Comparison of ENCODE assay signal across 17 cellular contexts in genomic region chr12:30965613-30965985, GRCh38. TPM values are rescaled to one million over a fixed set of nuclear protein-coding genes. Genes with fewer than 3 reads are reported as not detected.
DNase-seq lines count a peak whose midpoint lies in the region; ATAC-seq, FAIRE-seq and TF ChIP-seq lines count a peak whose summit lies in the region.
"Had no signal": no experiment of that assay in that cellular context is flagged by ENCODE, and none has a peak within 500 bp of the region (broad histone marks: within the 10 kb centered on the region; RNA-seq: fewer than 3 reads in every experiment).

No MANE protein-coding gene starts in this region.

- H2AFZ ChIP-seq in HCT116 (ENCODE audit: low read depth, low read length, poor library complexity, severe bottlenecking) = no peak overlapping the region

- H3K27ac ChIP-seq in HCT116 (ENCODE audit: low read depth, low read length) = no peak overlapping the region
- H3K27ac ChIP-seq in pancreas = no peak overlapping the region
- H3K27ac ChIP-seq in A673 (ENCODE audit: low read depth, low read length, poor library complexity, severe bottlenecking) = no peak overlapping the region
- H3K27ac ChIP-seq: esophagus muscularis mucosa, Peyer's patch had no signal

- H3K9ac ChIP-seq in HCT116 (ENCODE audit: low read length) (no peak overlapping the region), NT2/D1 (ENCODE audit: insufficient read length, low read depth) (no peak overlapping the region)

- POLR2A ChIA-PET in HCT116 (lab: Charles Lee) = no interaction called here
- POLR2A ChIA-PET in T-cell (lab: Charles Lee) = no interaction called here
- POLR2A ChIA-PET in A673 (lab: Charles Lee; ENCODE audit: low non-redundant PET) = no interaction called here

- BruUV-seq in HCT116 (replicated peaks; lab: Mats Ljungman, UMichigan) = no TSS peak
- BruUV-seq in A673 (replicated peaks; lab: Mats Ljungman, UMichigan) = no TSS peak

- peaks cover 13% of the 10 kb centered on the region in 2 donors for H3K27me3 Mint-ChIP-seq in T-cell

- no peak overlapping the region for H3K27ac Mint-ChIP-seq in T-cell

- RAD21 ChIA-PET in HCT116 (lab: Charles Lee; ENCODE audit: low non-redundant PET in 1 of 2, low total read pairs in 2 of 2, uncharacterized antibody in 2 of 2, unreplicated experiment in 2 of 2) = no interaction called here

- FAIRE-seq in pancreas (lab: Jason Lieb, UNC) = no peak
- FAIRE-seq: astrocyte, keratinocyte, TTC549 had no signal

- H3K4me1 Mint-ChIP-seq in T-cell = no peaks in the 10 kb centered on the region

- no peaks in the 10 kb centered on the region for H3K4me1 ChIP-seq in HCT116 (ENCODE audit: control insufficient read depth in 1 of 2, insufficient read depth in 2 of 2, low read length in 2 of 2)
- peaks cover 5% of the 10 kb centered on the region for H3K4me1 ChIP-seq in NT2/D1 (ENCODE audit: insufficient read depth, insufficient read length)
- no peaks in the 10 kb centered on the region for H3K4me1 ChIP-seq in pancreas
- H3K4me1 ChIP-seq in A673 (ENCODE audit: insufficient read depth, low read length, poor library complexity, severe bottlenecking) = peaks cover 9% of the 10 kb centered on the region
- H3K4me1 ChIP-seq: Peyer's patch had no signal

- CTCF ChIA-PET in HCT116 (lab: Charles Lee) = interaction anchor here (0.6 to 1.0 kb wide), 2 partner anchors 21 to 1998 kb away, joined by 3 read pairs; no protein-coding TSS in a partner anchor
- CTCF ChIA-PET in T-cell (lab: Charles Lee) = no interaction called here
- CTCF ChIA-PET in A673 (lab: Charles Lee) = no interaction called here

- H4K20me1 ChIP-seq in HCT116 (ENCODE audit: insufficient read depth) = no peaks in the 10 kb centered on the region

- DNase-seq in HCT116 (ENCODE audit: low read depth, low spot score) = peak; percentile 6
- DNase-seq in NT2/D1 (ENCODE audit: low read depth, low spot score) = peak; percentile 50
- DNase-seq in epithelial cell of proximal tubule (ENCODE audit: low read depth) = no peak
- peak in 2 of 6 donors; percentile 22 to 60 for DNase-seq in pancreas
- no peak for DNase-seq in T-cell
- no peak for DNase-seq in A673 (ENCODE audit: low spot score)
- no peak for DNase-seq in lower leg skin (ENCODE audit: low spot score in 2 of 2)
- DNase-seq: EL; NCI-H2081; occipital lobe; stimulated activated CD4-positive, alpha-beta T cell treated with anti-CD3 and anti-CD28 coated beads, Interleukin-1b, Interleukin-23, amount 100 ng/mL, for 48 hours; stimulated activated naive CD4-positive, alpha-beta T cell had no signal

- H3K4me3 Mint-ChIP-seq in T-cell = no peak overlapping the region

- H3K36me3 ChIP-seq in HCT116 (ENCODE audit: control insufficient read depth in 1 of 2, insufficient read depth in 2 of 2, low read length in 2 of 2) (no peaks in the 10 kb centered on the region), NT2/D1 (ENCODE audit: insufficient read depth, insufficient read length, low read length) (no peaks in the 10 kb centered on the region), pancreas (no peaks in the 10 kb centered on the region), A673 (ENCODE audit: insufficient read depth, low read length, poor library complexity, severe bottlenecking) (no peaks in the 10 kb centered on the region)
- H3K36me3 ChIP-seq: esophagus muscularis mucosa, Peyer's patch had no signal

- no peak overlapping the region for H3K4me2 ChIP-seq in HCT116 (ENCODE audit: low read length)

- H3K9me2 ChIP-seq in HCT116 (ENCODE audit: insufficient read depth) = no peaks in the 10 kb centered on the region

- H3K9me3 Mint-ChIP-seq in T-cell = no peaks in the 10 kb centered on the region

- H3K9me3 ChIP-seq in HCT116 (ENCODE audit: control insufficient read depth in 1 of 2, insufficient read depth in 1 of 2, low read depth in 1 of 2, low read length in 2 of 2) (no peaks in the 10 kb centered on the region), NT2/D1 (ENCODE audit: insufficient read depth, low read length) (no peaks in the 10 kb centered on the region), pancreas (no peaks in the 10 kb centered on the region), A673 (ENCODE audit: low read depth, low read length, poor library complexity, severe bottlenecking) (no peaks in the 10 kb centered on the region)
- H3K9me3 ChIP-seq: esophagus muscularis mucosa, Peyer's patch had no signal

- intact Hi-C loops in HCT116 (cut with micrococcal nuclease) = loop anchor here (10.0 kb wide), 2 partner anchors 89 to 209 kb away; no protein-coding TSS in a partner anchor
- intact Hi-C loops in pancreas (cut with DNase I) = no loop called here
- intact Hi-C loops in A673 (cut with micrococcal nuclease; ENCODE audit: unreplicated experiment) = no loop called here
- intact Hi-C loops in lower leg skin (cut with DNase I; ENCODE audit: low total_unique reads) = no loop called here

- peak; percentile 29 to 53 (median 49); a peak in 5 of 6 replicates for TF ChIP-seq CTCF in HCT116 (IDR thresholded peaks at IDR 0.05 in 2 of 3, conservative IDR thresholded peaks at IDR 0.05 in 1 of 3; ENCODE audit: borderline replicate concordance in 1 of 3, insufficient read depth in 1 of 3, low read depth in 2 of 3, low read length in 2 of 3)
- peak; percentile 3 for TF ChIP-seq CTCF in epithelial cell of proximal tubule (conservative IDR thresholded peaks at IDR 0.05; ENCODE audit: low read depth, low read length)
- TF ChIP-seq CTCF in pancreas (IDR thresholded peaks at IDR 0.05) = no peak
- TF ChIP-seq CTCF in A673 (conservative IDR thresholded peaks at IDR 0.05; ENCODE audit: low read depth, low read length) = no peak
- no peak for TF ChIP-seq CTCF in lower leg skin (IDR thresholded peaks at IDR 0.05)

- TF ChIP-seq RAD21 in HCT116 (IDR thresholded peaks at IDR 0.05; ENCODE audit: low read depth) = peak; percentile 42

- peak; percentile 76 for ATAC-seq in HCT116
- peak in 3 of 4 donors; percentile 32 to 71 (median 50) for ATAC-seq in pancreas
- no peak for ATAC-seq in T-cell (replicated peaks in 1 of 4)

- peaks cover 28% of the 10 kb centered on the region; the same call in 1 of the 2 replicates for H3K27me3 ChIP-seq in HCT116 (ENCODE audit: insufficient read depth, low read length)
- H3K27me3 ChIP-seq in NT2/D1 (ENCODE audit: insufficient read depth, insufficient read length) = no peaks in the 10 kb centered on the region
- H3K27me3 ChIP-seq in pancreas = no peaks in the 10 kb centered on the region
- no peaks in the 10 kb centered on the region for H3K27me3 ChIP-seq in A673 (replicated peaks; ENCODE audit: insufficient read depth, low read depth, low read length, poor library complexity)
- H3K27me3 ChIP-seq: Peyer's patch had no signal

- TF ChIP-seq POLR2A in HCT116 (IDR thresholded peaks at IDR 0.05; ENCODE audit: borderline replicate concordance, extremely low read depth, insufficient read depth, insufficient read length) (no peak), lower leg skin (IDR thresholded peaks at IDR 0.05) (no peak)

- H3K79me2 ChIP-seq in HCT116 (ENCODE audit: insufficient read depth, low read length) = no peaks in the 10 kb centered on the region

- H3K4me3 ChIP-seq in HCT116 (replicated peaks in 1 of 2; ENCODE audit: low read depth in 1 of 2, low read length in 2 of 2) (no peak overlapping the region), NT2/D1 (ENCODE audit: insufficient read length, low read depth) (no peak overlapping the region), epithelial cell of proximal tubule (ENCODE audit: low read depth, low read length) (no peak overlapping the region), pancreas (no peak overlapping the region), A673 (ENCODE audit: low read depth, low read length, poor library complexity, severe bottlenecking) (no peak overlapping the region), lower leg skin (ENCODE audit: low read depth, poor library complexity, severe bottlenecking) (no peak overlapping the region)
- H3K4me3 ChIP-seq: esophagus muscularis mucosa, Peyer's patch had no signal

- no peaks in the 10 kb centered on the region for H3K36me3 Mint-ChIP-seq in T-cell

- WGBS in pancreas, 2 donors = 46 to 48% methylated on average over 11 of the region's 11 CpGs
- WGBS in lower leg skin, 2 donors = 87 to 92% methylated on average over 11 of the region's 11 CpGs

TF ChIP-seq in HCT116, 20 proteins besides CTCF, POLR2A, EP300 and RAD21 (continues in another document):
- TF ChIP-seq ZFX (IDR thresholded peaks at IDR 0.05) (no peak), SP1 (IDR thresholded peaks at IDR 0.05; ENCODE audit: low read depth) (no peak), ELF1 (IDR thresholded peaks at IDR 0.05; ENCODE audit: borderline replicate concordance, low read depth) (no peak), ZNF274 (IDR thresholded peaks at IDR 0.05; ENCODE audit: low read depth, low read length) (no peak), FOSL1 (IDR thresholded peaks at IDR 0.05; ENCODE audit: low read depth) (no peak)
- TF ChIP-seq, protein P1, sequence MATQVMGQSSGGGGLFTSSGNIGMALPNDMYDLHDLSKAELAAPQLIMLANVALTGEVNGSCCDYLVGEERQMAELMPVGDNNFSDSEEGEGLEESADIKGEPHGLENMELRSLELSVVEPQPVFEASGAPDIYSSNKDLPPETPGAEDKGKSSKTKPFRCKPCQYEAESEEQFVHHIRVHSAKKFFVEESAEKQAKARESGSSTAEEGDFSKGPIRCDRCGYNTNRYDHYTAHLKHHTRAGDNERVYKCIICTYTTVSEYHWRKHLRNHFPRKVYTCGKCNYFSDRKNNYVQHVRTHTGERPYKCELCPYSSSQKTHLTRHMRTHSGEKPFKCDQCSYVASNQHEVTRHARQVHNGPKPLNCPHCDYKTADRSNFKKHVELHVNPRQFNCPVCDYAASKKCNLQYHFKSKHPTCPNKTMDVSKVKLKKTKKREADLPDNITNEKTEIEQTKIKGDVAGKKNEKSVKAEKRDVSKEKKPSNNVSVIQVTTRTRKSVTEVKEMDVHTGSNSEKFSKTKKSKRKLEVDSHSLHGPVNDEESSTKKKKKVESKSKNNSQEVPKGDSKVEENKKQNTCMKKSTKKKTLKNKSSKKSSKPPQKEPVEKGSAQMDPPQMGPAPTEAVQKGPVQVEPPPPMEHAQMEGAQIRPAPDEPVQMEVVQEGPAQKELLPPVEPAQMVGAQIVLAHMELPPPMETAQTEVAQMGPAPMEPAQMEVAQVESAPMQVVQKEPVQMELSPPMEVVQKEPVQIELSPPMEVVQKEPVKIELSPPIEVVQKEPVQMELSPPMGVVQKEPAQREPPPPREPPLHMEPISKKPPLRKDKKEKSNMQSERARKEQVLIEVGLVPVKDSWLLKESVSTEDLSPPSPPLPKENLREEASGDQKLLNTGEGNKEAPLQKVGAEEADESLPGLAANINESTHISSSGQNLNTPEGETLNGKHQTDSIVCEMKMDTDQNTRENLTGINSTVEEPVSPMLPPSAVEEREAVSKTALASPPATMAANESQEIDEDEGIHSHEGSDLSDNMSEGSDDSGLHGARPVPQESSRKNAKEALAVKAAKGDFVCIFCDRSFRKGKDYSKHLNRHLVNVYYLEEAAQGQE (IDR thresholded peaks at IDR 0.05; ENCODE audit: low read depth) = no peak

RNA-seq across cellular contexts. Expression of gene TSPAN11, which starts 39.1 kb away (rescaled TPM):
- not detected for total RNA-seq in HCT116 (2021; ENCODE audit: unreplicated experiment)
- polyA plus RNA-seq in HCT116 (2012) = 0.08 and 0.11 TPM in 2 replicates
- total RNA-seq in epithelial cell of proximal tubule = 0.29 and 1.3 TPM in 2 replicates
- total RNA-seq in pancreas = 1 to 10 TPM in 2 of 6 donors, under 1 TPM in 4; 0.13 to 2.2 (median 0.53) TPM
- polyA plus RNA-seq in pancreas = under 1 TPM; 0.23 to 0.61 TPM
- not detected for total RNA-seq in T-cell
- total RNA-seq in A673 (2021) = 20.9 and 28.0 TPM in 2 replicates
- 1 to 10 TPM; 1.3 to 5.4 (median 2.2) TPM for total RNA-seq in lower leg skin
- polyA plus RNA-seq: keratinocyte had no signal

Comparison
In these comparisons a context has a peak if more than half of its experiments do, and no peak if none do; other contexts are left out.
1. ATAC-seq: peak in HCT116 (single experiment) and pancreas (3 of 4); none in T-cell (0 of 4).
2. DNase-seq: peak in HCT116 (single experiment) and NT2/D1 (single experiment); none in epithelial cell of proximal tubule (single experiment), T-cell (0 of 34), A673 (single experiment) and lower leg skin (0 of 2).
3. CTCF ChIP-seq: peak in HCT116 (3 of 3) and epithelial cell of proximal tubule (single experiment); none in pancreas (0 of 4), A673 (single experiment) and lower leg skin (0 of 3).